Comparison of ENCODE assay signal across 17 cellular contexts in genomic region chr11:31786996-31787685, GRCh38. TPM values are rescaled to one million over a fixed set of nuclear protein-coding genes. Genes with fewer than 3 reads are reported as not detected.
DNase-seq lines count a peak whose midpoint lies in the region; ATAC-seq and TF ChIP-seq lines count a peak whose summit lies in the region.
"Had no signal": no experiment of that assay in that cellular context is flagged by ENCODE, and none has a peak within 500 bp of the region (broad histone marks: within the 10 kb centered on the region; RNA-seq: fewer than 3 reads in every experiment).

No MANE protein-coding gene starts in this region.

- no peak for ATAC-seq in HG02623 (IDR thresholded peaks at IDR 0.05; ENCODE audit: unreplicated experiment)
- ATAC-seq: Right ventricle myocardium inferior had no signal

- TF ChIP-seq CTCF in NB4 (IDR thresholded peaks at IDR 0.05; ENCODE audit: low read depth, low read length) (no peak), type B pancreatic cell (conservative IDR thresholded peaks at IDR 0.05) (no peak)

- intact Hi-C loops in activated T-helper 2 cell treated with anti-CD3 and anti-CD28 coated beads, Interferon-gamma antibody, Interleukin-2, Interleukin-4, amounts not matched to agents 10 μg/mL and 5 μg/mL and 100 μg/mL, durations not matched to agents 14 hours and 24 hours and 36 hours (cut with micrococcal nuclease) = no loop called here

- H3K4me3 Mint-ChIP-seq in type B pancreatic cell = no peak overlapping the region
- H3K4me3 Mint-ChIP-seq in activated T-helper 2 cell treated with anti-CD3 and anti-CD28 coated beads, Interferon-gamma antibody, Interleukin-2, Interleukin-4, amounts not matched to agents 10 μg/mL and 5 μg/mL and 100 μg/mL, durations not matched to agents 14 hours and 24 hours and 36 hours (ENCODE audit: low read depth) = no peak overlapping the region
- H3K4me3 Mint-ChIP-seq: B cell; CD4-positive, CD25-positive, alpha-beta regulatory T cell had no signal

- peak overlapping the region; percentile 15 for H3K27ac Mint-ChIP-seq in type B pancreatic cell
- no peak overlapping the region for H3K27ac Mint-ChIP-seq in activated T-helper 2 cell treated with anti-CD3 and anti-CD28 coated beads, Interferon-gamma antibody, Interleukin-2, Interleukin-4, amounts not matched to agents 10 μg/mL and 5 μg/mL and 100 μg/mL, durations not matched to agents 14 hours and 24 hours and 36 hours
- H3K27ac Mint-ChIP-seq: B cell; CD4-positive, CD25-positive, alpha-beta regulatory T cell had no signal

- peaks cover 7% of the 10 kb centered on the region for H3K4me1 Mint-ChIP-seq in type B pancreatic cell (ENCODE audit: unreplicated experiment)
- H3K4me1 Mint-ChIP-seq in activated T-helper 2 cell treated with anti-CD3 and anti-CD28 coated beads, Interferon-gamma antibody, Interleukin-2, Interleukin-4, amounts not matched to agents 10 μg/mL and 5 μg/mL and 100 μg/mL, durations not matched to agents 14 hours and 24 hours and 36 hours (ENCODE audit: low read depth) = no peaks in the 10 kb centered on the region
- H3K4me1 Mint-ChIP-seq: B cell; CD4-positive, CD25-positive, alpha-beta regulatory T cell had no signal

- H3K4me3 ChIP-seq in NB4 (ENCODE audit: low read depth, low read length) = peak overlapping the region; percentile 46
- H3K4me3 ChIP-seq: SK-N-MC had no signal

- no peak for TF ChIP-seq POLR2A in NB4 (IDR thresholded peaks at IDR 0.05; ENCODE audit: extremely low read depth, insufficient read length)

- peak overlapping the region; percentile 1 for H3K27ac ChIP-seq in caudate nucleus (ENCODE audit: low read depth, low read length)
- H3K27ac ChIP-seq: SK-N-MC had no signal

- no peaks in the 10 kb centered on the region for H3K9me3 Mint-ChIP-seq in type B pancreatic cell
- no peaks in the 10 kb centered on the region for H3K9me3 Mint-ChIP-seq in activated T-helper 2 cell treated with anti-CD3 and anti-CD28 coated beads, Interferon-gamma antibody, Interleukin-2, Interleukin-4, amounts not matched to agents 10 μg/mL and 5 μg/mL and 100 μg/mL, durations not matched to agents 14 hours and 24 hours and 36 hours
- H3K9me3 Mint-ChIP-seq: CD4-positive, CD25-positive, alpha-beta regulatory T cell had no signal

- peak; percentile 85 for DNase-seq in NB4 (ENCODE audit: low read depth)
- peak in 18 of 61 donors; percentile 22 to 74 (median 36) for DNase-seq in caudate nucleus (lab: John Stamatoyannopoulos, UW)
- DNase-seq in islet precursor cell = peak; percentile 75
- no peak for DNase-seq in type B pancreatic cell (ENCODE audit: extremely low spot score, unreplicated experiment)
- no peak for DNase-seq in activated T-helper 2 cell treated with anti-CD3 and anti-CD28 coated beads, Interferon-gamma antibody, Interleukin-2, Interleukin-4, amounts not matched to agents 10 μg/mL and 5 μg/mL and 100 μg/mL, durations not matched to agents 14 hours and 24 hours and 36 hours (ENCODE audit: low spot score)
- DNase-seq in NCI-H2081 treated with DMSO at 0.1 percent for 48 hours (lab: John Stamatoyannopoulos, UW) = no peak
- DNase-seq: CD4-positive, CD25-positive, alpha-beta regulatory T cell; DMS79; KBM-7; NCI-H1048; NCI-H146; NCI-H2081; NCI-H510A treated with DMSO at 0.1 percent for 48 hours had no signal

- peaks cover 23% of the 10 kb centered on the region for H3K27me3 Mint-ChIP-seq in type B pancreatic cell
- peaks cover 7% of the 10 kb centered on the region for H3K27me3 Mint-ChIP-seq in activated T-helper 2 cell treated with anti-CD3 and anti-CD28 coated beads, Interferon-gamma antibody, Interleukin-2, Interleukin-4, amounts not matched to agents 10 μg/mL and 5 μg/mL and 100 μg/mL, durations not matched to agents 14 hours and 24 hours and 36 hours (ENCODE audit: low read depth)
- H3K27me3 Mint-ChIP-seq: CD4-positive, CD25-positive, alpha-beta regulatory T cell had no signal

- no peaks in the 10 kb centered on the region for H3K36me3 Mint-ChIP-seq in type B pancreatic cell
- H3K36me3 Mint-ChIP-seq in activated T-helper 2 cell treated with anti-CD3 and anti-CD28 coated beads, Interferon-gamma antibody, Interleukin-2, Interleukin-4, amounts not matched to agents 10 μg/mL and 5 μg/mL and 100 μg/mL, durations not matched to agents 14 hours and 24 hours and 36 hours (ENCODE audit: low read depth) = no peaks in the 10 kb centered on the region

RNA-seq across cellular contexts. Expression of gene PAX6, which starts 24.0 kb away (rescaled TPM):
- total RNA-seq in type B pancreatic cell (ENCODE audit: low replicate concordance) = 18.9 and 23.8 TPM in 2 replicates
- total RNA-seq in activated T-helper 2 cell treated with anti-CD3 and anti-CD28 coated beads, Interferon-gamma antibody, Interleukin-2, Interleukin-4, amounts not matched to agents 10 μg/mL and 5 μg/mL and 100 μg/mL, durations not matched to agents 14 hours and 24 hours and 36 hours = not detected in 2 replicates
- total RNA-seq: B cell; CD4-positive, CD25-positive, alpha-beta regulatory T cell; Right ventricle myocardium inferior had no signal

Comparison
In these comparisons a context has a peak if more than half of its experiments do, and no peak if none do; other contexts are left out.
1. DNase-seq: peak in NB4 (single experiment) and islet precursor cell (single experiment); none in type B pancreatic cell (single experiment), activated T-helper 2 cell treated with anti-CD3 and anti-CD28 coated beads, Interferon-gamma antibody, Interleukin-2, Interleukin-4, amounts not matched to agents 10 μg/mL and 5 μg/mL and 100 μg/mL, durations not matched to agents 14 hours and 24 hours and 36 hours (single experiment) and NCI-H2081 treated with DMSO at 0.1 percent for 48 hours (single experiment).
2. RNA of gene PAX6, which starts 24.0 kb away (total RNA-seq): 18.9 to 23.8 TPM in type B pancreatic cell; not detected in activated T-helper 2 cell treated with anti-CD3 and anti-CD28 coated beads, Interferon-gamma antibody, Interleukin-2, Interleukin-4, amounts not matched to agents 10 μg/mL and 5 μg/mL and 100 μg/mL, durations not matched to agents 14 hours and 24 hours and 36 hours; every median in the first group is over 10 times any median in the second.